10 cellular contexts compared by ENCODE assay signal in genomic region chr11:81870066-81870412, GRCh38.
DNase-seq lines count a peak whose midpoint lies in the region; ATAC-seq and TF ChIP-seq lines count a peak whose summit lies in the region.
"Had no signal": no experiment of that assay in that cellular context is flagged by ENCODE, and none has a peak within 500 bp of the region (broad histone marks: within the 10 kb centered on the region; RNA-seq: fewer than 3 reads in every experiment).

No MANE protein-coding gene starts in this region.

- POLR2A ChIA-PET in CD8-positive, alpha-beta memory T cell (lab: Charles Lee): no interaction called here

- no peak for TF ChIP-seq POLR2A in lower leg skin (IDR thresholded peaks at IDR 0.05)

- no peaks in the 10 kb centered on the region for H3K27me3 ChIP-seq in CD8-positive, alpha-beta memory T cell (ENCODE audit: insufficient read depth, low read length, poor library complexity, severe bottlenecking)

- intact Hi-C loops in lower leg skin (cut with DNase I; ENCODE audit: low total_unique reads): no loop called here

- no peaks in the 10 kb centered on the region for H3K36me3 ChIP-seq in CD8-positive, alpha-beta memory T cell (ENCODE audit: insufficient read depth, low read length)

- peak overlapping the region; percentile 47 for H3K4me3 ChIP-seq in CD8-positive, alpha-beta memory T cell (ENCODE audit: low read length)
- H3K4me3 ChIP-seq in lower leg skin (ENCODE audit: low read depth, poor library complexity, severe bottlenecking): no peak overlapping the region

- peak overlapping the region; percentile 43 for H3K27ac ChIP-seq in CD8-positive, alpha-beta memory T cell (ENCODE audit: low read depth, low read length)

- H3K9me3 Mint-ChIP-seq in CD8-positive, alpha-beta memory T cell: no peaks in the 10 kb centered on the region

- peak overlapping the region; percentile 56 to 88 (median 85) for H3K4me3 Mint-ChIP-seq in CD8-positive, alpha-beta memory T cell
- peak overlapping the region; percentile 73 for H3K4me3 Mint-ChIP-seq in T-helper 17 cell

- WGBS in lower leg skin, 2 donors: 21 to 53% methylated on average over 3 of the region's 3 CpGs

- no peak for DNase-seq in CD8-positive, alpha-beta memory T cell
- no peak for DNase-seq in T-helper 17 cell
- DNase-seq in lower leg skin (ENCODE audit: low spot score in 2 of 2): no peak
- DNase-seq in NCI-H187 treated with DMSO at 0.1 percent for 48 hours (lab: John Stamatoyannopoulos, UW): no peak
- no peak for DNase-seq in activated CD8-positive, alpha-beta memory T cell treated with anti-CD3 and anti-CD28 coated beads for 24 hours
- DNase-seq in NCI-H1694 (lab: John Stamatoyannopoulos, UW): no peak
- DNase-seq: erythroblast, NCI-H1694 treated with DMSO at 0.1 percent for 48 hours had no signal

- ATAC-seq in GM19023 (IDR thresholded peaks at IDR 0.05; ENCODE audit: unreplicated experiment) (peak; percentile 53), HG02943 (IDR thresholded peaks at IDR 0.05; ENCODE audit: low read depth, unreplicated experiment) (peak; percentile 55), T-helper 17 cell (peak; percentile 68)

- no peaks in the 10 kb centered on the region for H3K27me3 Mint-ChIP-seq in CD8-positive, alpha-beta memory T cell
- H3K27me3 Mint-ChIP-seq in T-helper 17 cell: no peaks in the 10 kb centered on the region

- H3K4me1 Mint-ChIP-seq in CD8-positive, alpha-beta memory T cell: peaks cover 50 to 59% (median 56%) of the 10 kb centered on the region in 3 donors
- peaks cover 20% of the 10 kb centered on the region for H3K4me1 Mint-ChIP-seq in T-helper 17 cell

- peak overlapping the region; percentile 78 to 96 (median 94) for H3K27ac Mint-ChIP-seq in CD8-positive, alpha-beta memory T cell
- peak overlapping the region; percentile 24 for H3K27ac Mint-ChIP-seq in T-helper 17 cell

- CTCF ChIA-PET in CD8-positive, alpha-beta memory T cell (lab: Charles Lee): no interaction called here

- H3K36me3 Mint-ChIP-seq in CD8-positive, alpha-beta memory T cell: no peaks in the 10 kb centered on the region
- H3K36me3 Mint-ChIP-seq in T-helper 17 cell (ENCODE audit: low read depth): no peaks in the 10 kb centered on the region

- H3K4me1 ChIP-seq in CD8-positive, alpha-beta memory T cell (ENCODE audit: insufficient read depth, low read length): peaks cover 39% of the 10 kb centered on the region

- H3K9me3 ChIP-seq in CD8-positive, alpha-beta memory T cell (ENCODE audit: low read length): no peaks in the 10 kb centered on the region
- H3K9me3 ChIP-seq in T-helper 17 cell (ENCODE audit: control insufficient read depth, low read length, poor library complexity, severe bottlenecking): no peaks in the 10 kb centered on the region

- TF ChIP-seq CTCF in lower leg skin (IDR thresholded peaks at IDR 0.05): no peak
